ENCODE assay signal across 1 cellular context in the genomic region with DNA sequence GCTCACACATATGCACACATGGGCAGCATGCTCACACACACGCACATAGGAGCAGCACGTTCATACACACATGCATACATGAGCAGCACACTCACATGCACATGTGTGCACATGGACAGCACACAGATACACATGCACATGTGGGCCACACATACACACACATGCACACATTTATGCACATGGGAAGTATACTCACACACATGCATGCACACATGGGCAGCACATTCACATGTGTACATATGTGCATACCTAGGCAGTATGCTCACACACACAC.
TF ChIP-seq lines count a peak whose summit lies in the region.

No MANE protein-coding gene starts in this region.

TF ChIP-seq in K562, 482 proteins besides CTCF, POLR2A, EP300 and RAD21 (continued from another document and continues in another):
- TF ChIP-seq ZNF23 (CRISPR knock-in tag; IDR thresholded peaks at IDR 0.05) (no peak), CHD4 (IDR thresholded peaks at IDR 0.05; ENCODE audit: insufficient read depth, insufficient replicate concordance, low read depth, low read length, poor library complexity, severe bottlenecking) (no peak), HNRNPH1 (optimal IDR thresholded peaks at IDR 0.05; ENCODE audit: low read depth, low read length) (no peak), NR2C2 (CRISPR knock-in tag; IDR thresholded peaks at IDR 0.05) (no peak), NR2C2 (tag; IDR thresholded peaks at IDR 0.05) (no peak), ZNF282 (CRISPR knock-in tag; IDR thresholded peaks at IDR 0.05) (0 out of 2 replicates have a peak, but pooled peaks have one; percentile 67), ZEB2 (IDR thresholded peaks at IDR 0.05) (no peak), CREM (IDR thresholded peaks at IDR 0.05; ENCODE audit: low read depth) (no peak), SMARCC2 (IDR thresholded peaks at IDR 0.05; ENCODE audit: low read depth) (no peak), RBM22 (IDR thresholded peaks at IDR 0.05; ENCODE audit: low read depth, low read length, poor library complexity, severe bottlenecking) (no peak), SMARCE1 (IDR thresholded peaks at IDR 0.05) (no peak), PHF21A (IDR thresholded peaks at IDR 0.05; ENCODE audit: borderline replicate concordance, low read depth) (no peak), RBBP5 (IDR thresholded peaks at IDR 0.05; ENCODE audit: borderline replicate concordance, insufficient read depth, low read length, poor library complexity, severe bottlenecking) (no peak), ZNF764 (CRISPR knock-in tag; IDR thresholded peaks at IDR 0.05; ENCODE audit: low read depth) (no peak), POLR2B (IDR thresholded peaks at IDR 0.05; ENCODE audit: low read depth, partially characterized antibody) (no peak), CBX8 (IDR thresholded peaks at IDR 0.05; ENCODE audit: borderline replicate concordance, extremely low read depth, low read depth, low read length, poor library complexity, severe bottlenecking) (no peak), CBX2 (IDR thresholded peaks at IDR 0.05; ENCODE audit: insufficient read depth, low read length, poor library complexity, severe bottlenecking) (no peak)
- TF ChIP-seq, protein P1, sequence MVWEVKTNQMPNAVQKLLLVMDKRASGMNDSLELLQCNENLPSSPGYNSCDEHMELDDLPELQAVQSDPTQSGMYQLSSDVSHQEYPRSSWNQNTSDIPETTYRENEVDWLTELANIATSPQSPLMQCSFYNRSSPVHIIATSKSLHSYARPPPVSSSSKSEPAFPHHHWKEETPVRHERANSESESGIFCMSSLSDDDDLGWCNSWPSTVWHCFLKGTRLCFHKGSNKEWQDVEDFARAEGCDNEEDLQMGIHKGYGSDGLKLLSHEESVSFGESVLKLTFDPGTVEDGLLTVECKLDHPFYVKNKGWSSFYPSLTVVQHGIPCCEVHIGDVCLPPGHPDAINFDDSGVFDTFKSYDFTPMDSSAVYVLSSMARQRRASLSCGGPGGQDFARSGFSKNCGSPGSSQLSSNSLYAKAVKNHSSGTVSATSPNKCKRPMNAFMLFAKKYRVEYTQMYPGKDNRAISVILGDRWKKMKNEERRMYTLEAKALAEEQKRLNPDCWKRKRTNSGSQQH (CRISPR knock-in tag; IDR thresholded peaks at IDR 0.05): no peak
- TF ChIP-seq, protein P2, sequence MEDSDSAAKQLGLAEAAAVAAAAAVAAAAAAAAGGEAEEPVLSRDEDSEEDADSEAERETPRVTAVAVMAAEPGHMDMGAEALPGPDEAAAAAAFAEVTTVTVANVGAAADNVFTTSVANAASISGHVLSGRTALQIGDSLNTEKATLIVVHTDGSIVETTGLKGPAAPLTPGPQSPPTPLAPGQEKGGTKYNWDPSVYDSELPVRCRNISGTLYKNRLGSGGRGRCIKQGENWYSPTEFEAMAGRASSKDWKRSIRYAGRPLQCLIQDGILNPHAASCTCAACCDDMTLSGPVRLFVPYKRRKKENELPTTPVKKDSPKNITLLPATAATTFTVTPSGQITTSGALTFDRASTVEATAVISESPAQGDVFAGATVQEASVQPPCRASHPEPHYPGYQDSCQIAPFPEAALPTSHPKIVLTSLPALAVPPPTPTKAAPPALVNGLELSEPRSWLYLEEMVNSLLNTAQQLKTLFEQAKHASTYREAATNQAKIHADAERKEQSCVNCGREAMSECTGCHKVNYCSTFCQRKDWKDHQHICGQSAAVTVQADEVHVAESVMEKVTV (CRISPR knock-in tag; IDR thresholded peaks at IDR 0.05): no peak
- TF ChIP-seq, protein P3, sequence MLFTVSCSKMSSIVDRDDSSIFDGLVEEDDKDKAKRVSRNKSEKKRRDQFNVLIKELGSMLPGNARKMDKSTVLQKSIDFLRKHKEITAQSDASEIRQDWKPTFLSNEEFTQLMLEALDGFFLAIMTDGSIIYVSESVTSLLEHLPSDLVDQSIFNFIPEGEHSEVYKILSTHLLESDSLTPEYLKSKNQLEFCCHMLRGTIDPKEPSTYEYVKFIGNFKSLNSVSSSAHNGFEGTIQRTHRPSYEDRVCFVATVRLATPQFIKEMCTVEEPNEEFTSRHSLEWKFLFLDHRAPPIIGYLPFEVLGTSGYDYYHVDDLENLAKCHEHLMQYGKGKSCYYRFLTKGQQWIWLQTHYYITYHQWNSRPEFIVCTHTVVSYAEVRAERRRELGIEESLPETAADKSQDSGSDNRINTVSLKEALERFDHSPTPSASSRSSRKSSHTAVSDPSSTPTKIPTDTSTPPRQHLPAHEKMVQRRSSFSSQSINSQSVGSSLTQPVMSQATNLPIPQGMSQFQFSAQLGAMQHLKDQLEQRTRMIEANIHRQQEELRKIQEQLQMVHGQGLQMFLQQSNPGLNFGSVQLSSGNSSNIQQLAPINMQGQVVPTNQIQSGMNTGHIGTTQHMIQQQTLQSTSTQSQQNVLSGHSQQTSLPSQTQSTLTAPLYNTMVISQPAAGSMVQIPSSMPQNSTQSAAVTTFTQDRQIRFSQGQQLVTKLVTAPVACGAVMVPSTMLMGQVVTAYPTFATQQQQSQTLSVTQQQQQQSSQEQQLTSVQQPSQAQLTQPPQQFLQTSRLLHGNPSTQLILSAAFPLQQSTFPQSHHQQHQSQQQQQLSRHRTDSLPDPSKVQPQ (CRISPR knock-in tag; IDR thresholded peaks at IDR 0.05; ENCODE audit: borderline replicate concordance): no peak
- TF ChIP-seq, protein P4, sequence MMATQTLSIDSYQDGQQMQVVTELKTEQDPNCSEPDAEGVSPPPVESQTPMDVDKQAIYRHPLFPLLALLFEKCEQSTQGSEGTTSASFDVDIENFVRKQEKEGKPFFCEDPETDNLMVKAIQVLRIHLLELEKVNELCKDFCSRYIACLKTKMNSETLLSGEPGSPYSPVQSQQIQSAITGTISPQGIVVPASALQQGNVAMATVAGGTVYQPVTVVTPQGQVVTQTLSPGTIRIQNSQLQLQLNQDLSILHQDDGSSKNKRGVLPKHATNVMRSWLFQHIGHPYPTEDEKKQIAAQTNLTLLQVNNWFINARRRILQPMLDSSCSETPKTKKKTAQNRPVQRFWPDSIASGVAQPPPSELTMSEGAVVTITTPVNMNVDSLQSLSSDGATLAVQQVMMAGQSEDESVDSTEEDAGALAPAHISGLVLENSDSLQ (IDR thresholded peaks at IDR 0.05): no peak
- TF ChIP-seq, protein P5, sequence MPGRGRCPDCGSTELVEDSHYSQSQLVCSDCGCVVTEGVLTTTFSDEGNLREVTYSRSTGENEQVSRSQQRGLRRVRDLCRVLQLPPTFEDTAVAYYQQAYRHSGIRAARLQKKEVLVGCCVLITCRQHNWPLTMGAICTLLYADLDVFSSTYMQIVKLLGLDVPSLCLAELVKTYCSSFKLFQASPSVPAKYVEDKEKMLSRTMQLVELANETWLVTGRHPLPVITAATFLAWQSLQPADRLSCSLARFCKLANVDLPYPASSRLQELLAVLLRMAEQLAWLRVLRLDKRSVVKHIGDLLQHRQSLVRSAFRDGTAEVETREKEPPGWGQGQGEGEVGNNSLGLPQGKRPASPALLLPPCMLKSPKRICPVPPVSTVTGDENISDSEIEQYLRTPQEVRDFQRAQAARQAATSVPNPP (IDR thresholded peaks at IDR 0.05; ENCODE audit: borderline replicate concordance, insufficient read depth, insufficient read length): no peak
- TF ChIP-seq, protein P6, sequence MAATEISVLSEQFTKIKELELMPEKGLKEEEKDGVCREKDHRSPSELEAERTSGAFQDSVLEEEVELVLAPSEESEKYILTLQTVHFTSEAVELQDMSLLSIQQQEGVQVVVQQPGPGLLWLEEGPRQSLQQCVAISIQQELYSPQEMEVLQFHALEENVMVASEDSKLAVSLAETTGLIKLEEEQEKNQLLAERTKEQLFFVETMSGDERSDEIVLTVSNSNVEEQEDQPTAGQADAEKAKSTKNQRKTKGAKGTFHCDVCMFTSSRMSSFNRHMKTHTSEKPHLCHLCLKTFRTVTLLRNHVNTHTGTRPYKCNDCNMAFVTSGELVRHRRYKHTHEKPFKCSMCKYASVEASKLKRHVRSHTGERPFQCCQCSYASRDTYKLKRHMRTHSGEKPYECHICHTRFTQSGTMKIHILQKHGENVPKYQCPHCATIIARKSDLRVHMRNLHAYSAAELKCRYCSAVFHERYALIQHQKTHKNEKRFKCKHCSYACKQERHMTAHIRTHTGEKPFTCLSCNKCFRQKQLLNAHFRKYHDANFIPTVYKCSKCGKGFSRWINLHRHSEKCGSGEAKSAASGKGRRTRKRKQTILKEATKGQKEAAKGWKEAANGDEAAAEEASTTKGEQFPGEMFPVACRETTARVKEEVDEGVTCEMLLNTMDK (IDR thresholded peaks at IDR 0.05; ENCODE audit: borderline replicate concordance, insufficient read depth, low read depth, low read length, poor library complexity, severe bottlenecking): no peak
- TF ChIP-seq, protein P7, sequence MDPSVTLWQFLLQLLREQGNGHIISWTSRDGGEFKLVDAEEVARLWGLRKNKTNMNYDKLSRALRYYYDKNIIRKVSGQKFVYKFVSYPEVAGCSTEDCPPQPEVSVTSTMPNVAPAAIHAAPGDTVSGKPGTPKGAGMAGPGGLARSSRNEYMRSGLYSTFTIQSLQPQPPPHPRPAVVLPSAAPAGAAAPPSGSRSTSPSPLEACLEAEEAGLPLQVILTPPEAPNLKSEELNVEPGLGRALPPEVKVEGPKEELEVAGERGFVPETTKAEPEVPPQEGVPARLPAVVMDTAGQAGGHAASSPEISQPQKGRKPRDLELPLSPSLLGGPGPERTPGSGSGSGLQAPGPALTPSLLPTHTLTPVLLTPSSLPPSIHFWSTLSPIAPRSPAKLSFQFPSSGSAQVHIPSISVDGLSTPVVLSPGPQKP (CRISPR knock-in tag; IDR thresholded peaks at IDR 0.05): peak; percentile 93; the same call in 1 of the 2 replicates
- TF ChIP-seq, protein P8, sequence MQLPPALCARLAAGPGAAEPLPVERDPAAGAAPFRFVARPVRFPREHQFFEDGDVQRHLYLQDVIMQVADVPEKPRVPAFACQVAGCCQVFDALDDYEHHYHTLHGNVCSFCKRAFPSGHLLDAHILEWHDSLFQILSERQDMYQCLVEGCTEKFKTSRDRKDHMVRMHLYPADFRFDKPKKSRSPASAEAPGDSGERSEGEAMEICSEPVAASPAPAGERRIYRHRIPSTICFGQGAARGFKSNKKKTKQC (CRISPR knock-in tag; IDR thresholded peaks at IDR 0.05): no peak
- TF ChIP-seq, protein P9, sequence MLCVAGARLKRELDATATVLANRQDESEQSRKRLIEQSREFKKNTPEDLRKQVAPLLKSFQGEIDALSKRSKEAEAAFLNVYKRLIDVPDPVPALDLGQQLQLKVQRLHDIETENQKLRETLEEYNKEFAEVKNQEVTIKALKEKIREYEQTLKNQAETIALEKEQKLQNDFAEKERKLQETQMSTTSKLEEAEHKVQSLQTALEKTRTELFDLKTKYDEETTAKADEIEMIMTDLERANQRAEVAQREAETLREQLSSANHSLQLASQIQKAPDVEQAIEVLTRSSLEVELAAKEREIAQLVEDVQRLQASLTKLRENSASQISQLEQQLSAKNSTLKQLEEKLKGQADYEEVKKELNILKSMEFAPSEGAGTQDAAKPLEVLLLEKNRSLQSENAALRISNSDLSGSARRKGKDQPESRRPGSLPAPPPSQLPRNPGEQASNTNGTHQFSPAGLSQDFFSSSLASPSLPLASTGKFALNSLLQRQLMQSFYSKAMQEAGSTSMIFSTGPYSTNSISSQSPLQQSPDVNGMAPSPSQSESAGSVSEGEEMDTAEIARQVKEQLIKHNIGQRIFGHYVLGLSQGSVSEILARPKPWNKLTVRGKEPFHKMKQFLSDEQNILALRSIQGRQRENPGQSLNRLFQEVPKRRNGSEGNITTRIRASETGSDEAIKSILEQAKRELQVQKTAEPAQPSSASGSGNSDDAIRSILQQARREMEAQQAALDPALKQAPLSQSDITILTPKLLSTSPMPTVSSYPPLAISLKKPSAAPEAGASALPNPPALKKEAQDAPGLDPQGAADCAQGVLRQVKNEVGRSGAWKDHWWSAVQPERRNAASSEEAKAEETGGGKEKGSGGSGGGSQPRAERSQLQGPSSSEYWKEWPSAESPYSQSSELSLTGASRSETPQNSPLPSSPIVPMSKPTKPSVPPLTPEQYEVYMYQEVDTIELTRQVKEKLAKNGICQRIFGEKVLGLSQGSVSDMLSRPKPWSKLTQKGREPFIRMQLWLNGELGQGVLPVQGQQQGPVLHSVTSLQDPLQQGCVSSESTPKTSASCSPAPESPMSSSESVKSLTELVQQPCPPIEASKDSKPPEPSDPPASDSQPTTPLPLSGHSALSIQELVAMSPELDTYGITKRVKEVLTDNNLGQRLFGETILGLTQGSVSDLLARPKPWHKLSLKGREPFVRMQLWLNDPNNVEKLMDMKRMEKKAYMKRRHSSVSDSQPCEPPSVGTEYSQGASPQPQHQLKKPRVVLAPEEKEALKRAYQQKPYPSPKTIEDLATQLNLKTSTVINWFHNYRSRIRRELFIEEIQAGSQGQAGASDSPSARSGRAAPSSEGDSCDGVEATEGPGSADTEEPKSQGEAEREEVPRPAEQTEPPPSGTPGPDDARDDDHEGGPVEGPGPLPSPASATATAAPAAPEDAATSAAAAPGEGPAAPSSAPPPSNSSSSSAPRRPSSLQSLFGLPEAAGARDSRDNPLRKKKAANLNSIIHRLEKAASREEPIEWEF (CRISPR knock-in tag; IDR thresholded peaks at IDR 0.05): no peak
- TF ChIP-seq, protein P10, sequence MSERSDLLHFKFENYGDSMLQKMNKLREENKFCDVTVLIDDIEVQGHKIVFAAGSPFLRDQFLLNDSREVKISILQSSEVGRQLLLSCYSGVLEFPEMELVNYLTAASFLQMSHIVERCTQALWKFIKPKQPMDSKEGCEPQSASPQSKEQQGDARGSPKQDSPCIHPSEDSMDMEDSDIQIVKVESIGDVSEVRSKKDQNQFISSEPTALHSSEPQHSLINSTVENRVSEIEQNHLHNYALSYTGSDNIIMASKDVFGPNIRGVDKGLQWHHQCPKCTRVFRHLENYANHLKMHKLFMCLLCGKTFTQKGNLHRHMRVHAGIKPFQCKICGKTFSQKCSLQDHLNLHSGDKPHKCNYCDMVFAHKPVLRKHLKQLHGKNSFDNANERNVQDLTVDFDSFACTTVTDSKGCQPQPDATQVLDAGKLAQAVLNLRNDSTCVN (CRISPR knock-in tag; IDR thresholded peaks at IDR 0.05): no peak
- TF ChIP-seq, protein P11, sequence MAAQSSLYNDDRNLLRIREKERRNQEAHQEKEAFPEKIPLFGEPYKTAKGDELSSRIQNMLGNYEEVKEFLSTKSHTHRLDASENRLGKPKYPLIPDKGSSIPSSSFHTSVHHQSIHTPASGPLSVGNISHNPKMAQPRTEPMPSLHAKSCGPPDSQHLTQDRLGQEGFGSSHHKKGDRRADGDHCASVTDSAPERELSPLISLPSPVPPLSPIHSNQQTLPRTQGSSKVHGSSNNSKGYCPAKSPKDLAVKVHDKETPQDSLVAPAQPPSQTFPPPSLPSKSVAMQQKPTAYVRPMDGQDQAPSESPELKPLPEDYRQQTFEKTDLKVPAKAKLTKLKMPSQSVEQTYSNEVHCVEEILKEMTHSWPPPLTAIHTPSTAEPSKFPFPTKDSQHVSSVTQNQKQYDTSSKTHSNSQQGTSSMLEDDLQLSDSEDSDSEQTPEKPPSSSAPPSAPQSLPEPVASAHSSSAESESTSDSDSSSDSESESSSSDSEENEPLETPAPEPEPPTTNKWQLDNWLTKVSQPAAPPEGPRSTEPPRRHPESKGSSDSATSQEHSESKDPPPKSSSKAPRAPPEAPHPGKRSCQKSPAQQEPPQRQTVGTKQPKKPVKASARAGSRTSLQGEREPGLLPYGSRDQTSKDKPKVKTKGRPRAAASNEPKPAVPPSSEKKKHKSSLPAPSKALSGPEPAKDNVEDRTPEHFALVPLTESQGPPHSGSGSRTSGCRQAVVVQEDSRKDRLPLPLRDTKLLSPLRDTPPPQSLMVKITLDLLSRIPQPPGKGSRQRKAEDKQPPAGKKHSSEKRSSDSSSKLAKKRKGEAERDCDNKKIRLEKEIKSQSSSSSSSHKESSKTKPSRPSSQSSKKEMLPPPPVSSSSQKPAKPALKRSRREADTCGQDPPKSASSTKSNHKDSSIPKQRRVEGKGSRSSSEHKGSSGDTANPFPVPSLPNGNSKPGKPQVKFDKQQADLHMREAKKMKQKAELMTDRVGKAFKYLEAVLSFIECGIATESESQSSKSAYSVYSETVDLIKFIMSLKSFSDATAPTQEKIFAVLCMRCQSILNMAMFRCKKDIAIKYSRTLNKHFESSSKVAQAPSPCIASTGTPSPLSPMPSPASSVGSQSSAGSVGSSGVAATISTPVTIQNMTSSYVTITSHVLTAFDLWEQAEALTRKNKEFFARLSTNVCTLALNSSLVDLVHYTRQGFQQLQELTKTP (IDR thresholded peaks at IDR 0.05; ENCODE audit: low read depth in 1 of 2, partially characterized antibody in 2 of 2): no peak
